ENCODE assay signal across 35 cellular contexts in genomic region chr13:20249913-20250312, GRCh38. TPM values are rescaled to one million over a fixed set of nuclear protein-coding genes. Genes with fewer than 3 reads are reported as not detected.
"Had no signal": no experiment of that assay in that cellular context is flagged by ENCODE, and none has a peak within 500 bp of the region (broad histone marks: within the 10 kb centered on the region; RNA-seq: fewer than 3 reads in every experiment).

No MANE protein-coding gene starts in this region.

- H3K9me3 Mint-ChIP-seq: activated B cell treated with CpG ODN at 0.5 μM for 24 hours; activated CD4-positive, alpha-beta memory T cell treated with anti-CD3 and anti-CD28 coated beads for 36 hours; activated CD4-positive, alpha-beta T cell treated with anti-CD3 and anti-CD28 coated beads, Interleukin-2, amount 10 ng/mL, durations not matched to agents 24 days and 14 days; activated CD8-positive, alpha-beta T cell treated with anti-CD3 and anti-CD28 coated beads for 36 hours; activated naive CD4-positive, alpha-beta T cell treated with anti-CD3 and anti-CD28 coated beads for 36 hours; activated naive CD4-positive, alpha-beta T cell treated with anti-CD3 and anti-CD28 coated beads, Interleukin-2, amount 50 U/mL, for 72 hours; activated naive CD8-positive, alpha-beta T cell treated with anti-CD3 and anti-CD28 coated beads for 36 hours; activated T-cell treated with anti-CD3 and anti-CD28 coated beads, Interleukin-2, amount 50 U/mL, for 4 hours; activated T-cell treated with anti-CD3 and anti-CD28 coated beads, Interleukin-2, amount 50 U/mL, for 72 hours; activated T-helper 1 cell treated with anti-CD3 and anti-CD28 coated beads, Interleukin-12 subunit alpha, Interleukin-12 subunit beta, Interleukin-2, Interleukin-4 antibody, amounts not matched to agents 30 ng/mL and 10 ng/mL and 1 ng/mL, durations not matched to agents 14 hours and 24 hours and 36 hours; activated T-helper 17 cell treated with anti-CD3 and anti-CD28 coated beads, Interleukin-2, amount 50 U/mL, for 72 hours; T-helper 1 cell treated with Interleukin-12 subunit alpha and Interleukin-12 subunit beta and Interleukin-4 antibody, amounts not matched to agents 30 μg/mL and 1 μg/mL, for 36 hours; T-helper 2 cell treated with Interferon-gamma antibody and Interleukin-4, amounts not matched to agents 5 μg/mL and 100 μg/mL, for 36 hours had no signal

- H3K27ac Mint-ChIP-seq: activated B cell treated with CpG ODN at 0.5 μM for 24 hours; activated CD4-positive, alpha-beta memory T cell treated with anti-CD3 and anti-CD28 coated beads for 36 hours; activated CD4-positive, alpha-beta T cell treated with anti-CD3 and anti-CD28 coated beads, Interleukin-2, amount 10 ng/mL, durations not matched to agents 24 days and 14 days; activated CD8-positive, alpha-beta T cell treated with anti-CD3 and anti-CD28 coated beads for 36 hours; activated naive CD4-positive, alpha-beta T cell treated with anti-CD3 and anti-CD28 coated beads for 36 hours; activated naive CD4-positive, alpha-beta T cell treated with anti-CD3 and anti-CD28 coated beads, Interleukin-2, amount 50 U/mL, for 72 hours; activated naive CD8-positive, alpha-beta T cell treated with anti-CD3 and anti-CD28 coated beads for 36 hours; activated T-cell treated with anti-CD3 and anti-CD28 coated beads, Interleukin-2, amount 50 U/mL, for 72 hours; activated T-helper 1 cell treated with anti-CD3 and anti-CD28 coated beads, Interleukin-12 subunit alpha, Interleukin-12 subunit beta, Interleukin-2, Interleukin-4 antibody, amounts not matched to agents 30 ng/mL and 10 ng/mL and 1 ng/mL, durations not matched to agents 14 hours and 24 hours and 36 hours; activated T-helper 17 cell treated with anti-CD3 and anti-CD28 coated beads, Interleukin-2, amount 50 U/mL, for 72 hours; T-helper 1 cell treated with Interleukin-12 subunit alpha and Interleukin-12 subunit beta and Interleukin-4 antibody, amounts not matched to agents 30 μg/mL and 1 μg/mL, for 36 hours; T-helper 2 cell treated with Interferon-gamma antibody and Interleukin-4, amounts not matched to agents 5 μg/mL and 100 μg/mL, for 36 hours had no signal

- H3K9me3 ChIP-seq: adrenal gland, body of pancreas, breast epithelium had no signal

- H3K4me1 Mint-ChIP-seq: activated B cell treated with CpG ODN at 0.5 μM for 24 hours; activated CD4-positive, alpha-beta T cell treated with anti-CD3 and anti-CD28 coated beads, Interleukin-2, amount 10 ng/mL, durations not matched to agents 24 days and 14 days; activated naive CD8-positive, alpha-beta T cell treated with anti-CD3 and anti-CD28 coated beads for 36 hours; activated T-helper 17 cell treated with anti-CD3 and anti-CD28 coated beads, Interleukin-2, amount 50 U/mL, for 72 hours had no signal

- H3K27ac ChIP-seq: adrenal gland, body of pancreas, brain microvascular endothelial cell, breast epithelium, WERI-Rb-1 had no signal

- H3K27me3 Mint-ChIP-seq: activated CD4-positive, alpha-beta memory T cell treated with anti-CD3 and anti-CD28 coated beads for 36 hours; activated naive CD8-positive, alpha-beta T cell treated with anti-CD3 and anti-CD28 coated beads for 36 hours had no signal

- H3K4me3 Mint-ChIP-seq: activated B cell treated with CpG ODN at 0.5 μM for 24 hours; activated CD4-positive, alpha-beta memory T cell treated with anti-CD3 and anti-CD28 coated beads for 36 hours; activated CD4-positive, alpha-beta T cell treated with anti-CD3 and anti-CD28 coated beads, Interleukin-2, amount 10 ng/mL, durations not matched to agents 24 days and 14 days; activated CD8-positive, alpha-beta T cell treated with anti-CD3 and anti-CD28 coated beads for 36 hours; activated naive CD4-positive, alpha-beta T cell treated with anti-CD3 and anti-CD28 coated beads for 36 hours; activated naive CD8-positive, alpha-beta T cell treated with anti-CD3 and anti-CD28 coated beads for 36 hours; activated T-cell treated with anti-CD3 and anti-CD28 coated beads, Interleukin-2, amount 50 U/mL, for 4 hours; activated T-cell treated with anti-CD3 and anti-CD28 coated beads, Interleukin-2, amount 50 U/mL, for 72 hours; activated T-helper 1 cell treated with anti-CD3 and anti-CD28 coated beads, Interleukin-12 subunit alpha, Interleukin-12 subunit beta, Interleukin-2, Interleukin-4 antibody, amounts not matched to agents 30 ng/mL and 10 ng/mL and 1 ng/mL, durations not matched to agents 14 hours and 24 hours and 36 hours; activated T-helper 17 cell treated with anti-CD3 and anti-CD28 coated beads, Interleukin-2, amount 50 U/mL, for 72 hours; T-helper 1 cell treated with Interleukin-12 subunit alpha and Interleukin-12 subunit beta and Interleukin-4 antibody, amounts not matched to agents 30 μg/mL and 1 μg/mL, for 36 hours; T-helper 2 cell treated with Interferon-gamma antibody and Interleukin-4, amounts not matched to agents 5 μg/mL and 100 μg/mL, for 36 hours had no signal

- DNase-seq: activated B cell treated with CpG ODN at 0.5 μM for 24 hours; activated CD4-positive, alpha-beta memory T cell treated with anti-CD3 and anti-CD28 coated beads for 36 hours; activated CD4-positive, alpha-beta T cell treated with anti-CD3 and anti-CD28 coated beads for 4 hours; activated CD4-positive, alpha-beta T cell treated with anti-CD3 and anti-CD28 coated beads, Interleukin-2, amount 10 ng/mL, durations not matched to agents 24 days and 14 days; activated CD4-positive, alpha-beta T cell treated with anti-CD3 and anti-CD28 coated beads, Interleukin-2, amount 50 U/mL, for 1 hour; activated CD4-positive, alpha-beta T cell treated with anti-CD3 and anti-CD28 coated beads, Interleukin-2, amount 50 U/mL, for 4 hours; activated CD4-positive, CD25-positive, alpha-beta regulatory T cell treated with anti-CD3 and anti-CD28 coated beads, Interleukin-2, amount 50 U/mL, for 72 hours; activated CD8-positive, alpha-beta memory T cell treated with anti-CD3 and anti-CD28 coated beads, Interleukin-2, amount 50 U/mL, for 4 hours; activated CD8-positive, alpha-beta T cell treated with anti-CD3 and anti-CD28 coated beads for 36 hours; activated effector memory CD4-positive, alpha-beta T cell treated with anti-CD3 and anti-CD28 coated beads, Interleukin-2, amount 50 U/mL, for 16 hours; activated naive CD4-positive, alpha-beta T cell treated with anti-CD3 and anti-CD28 coated beads for 36 hours; activated naive CD4-positive, alpha-beta T cell treated with anti-CD3 and anti-CD28 coated beads, Interleukin-2, amount 50 U/mL, for 16 hours; activated naive CD8-positive, alpha-beta T cell treated with anti-CD3 and anti-CD28 coated beads for 36 hours; activated T-cell treated with anti-CD3 and anti-CD28 coated beads for 4 hours; activated T-cell treated with anti-CD3 and anti-CD28 coated beads, Interleukin-2, amount 50 U/mL, for 1 hour; activated T-cell treated with anti-CD3 and anti-CD28 coated beads, Interleukin-2, amount 50 U/mL, for 4 hours; activated T-cell treated with anti-CD3 and anti-CD28 coated beads, Interleukin-2, amount 50 U/mL, for 72 hours; adrenal gland; amniotic stem cell; aorta; body of pancreas; brain microvascular endothelial cell; central memory CD4-positive, alpha-beta T cell; T-helper 1 cell; T-helper 2 cell; T-helper 9 cell; WERI-Rb-1 had no signal

- H3K36me3 ChIP-seq: adrenal gland, brain microvascular endothelial cell, breast epithelium, WERI-Rb-1 had no signal

- FAIRE-seq: astrocyte had no signal

- H3K36me3 Mint-ChIP-seq: activated CD4-positive, alpha-beta memory T cell treated with anti-CD3 and anti-CD28 coated beads for 36 hours; activated naive CD4-positive, alpha-beta T cell treated with anti-CD3 and anti-CD28 coated beads, Interleukin-2, amount 50 U/mL, for 72 hours; activated naive CD8-positive, alpha-beta T cell treated with anti-CD3 and anti-CD28 coated beads for 36 hours had no signal

- ATAC-seq: activated CD8-positive, alpha-beta T cell treated with anti-CD3 and anti-CD28 coated beads for 36 hours; activated naive CD4-positive, alpha-beta T cell treated with anti-CD3 and anti-CD28 coated beads, Interleukin-2, amount 50 U/mL, for 72 hours; activated T-cell treated with anti-CD3 and anti-CD28 coated beads, Interleukin-2, amount 50 U/mL, for 4 hours; activated T-cell treated with anti-CD3 and anti-CD28 coated beads, Interleukin-2, amount 50 U/mL, for 72 hours; activated T-helper 17 cell treated with anti-CD3 and anti-CD28 coated beads, Interleukin-2, amount 50 U/mL, for 72 hours; body of pancreas had no signal

- H3K27me3 ChIP-seq: adrenal gland, body of pancreas, brain microvascular endothelial cell had no signal

- H3K4me3 ChIP-seq: adrenal gland, body of pancreas, breast epithelium had no signal

- H3K4me1 ChIP-seq: adrenal gland, breast epithelium had no signal

RNA-seq across cellular contexts. Expression of gene GJB6, which starts 17.8 kb away (rescaled TPM):
- total RNA-seq: activated B cell treated with CpG ODN at 0.5 μM for 24 hours, aorta, astrocyte, body of pancreas, breast epithelium, cardiac septum had no signal

RNA-seq across cellular contexts. Expression of gene GJB2, which starts 57.2 kb away (rescaled TPM):
- total RNA-seq: activated B cell treated with CpG ODN at 0.5 μM for 24 hours had no signal
